Comparison of ENCODE assay signal across 8 cellular contexts in the genomic region with DNA sequence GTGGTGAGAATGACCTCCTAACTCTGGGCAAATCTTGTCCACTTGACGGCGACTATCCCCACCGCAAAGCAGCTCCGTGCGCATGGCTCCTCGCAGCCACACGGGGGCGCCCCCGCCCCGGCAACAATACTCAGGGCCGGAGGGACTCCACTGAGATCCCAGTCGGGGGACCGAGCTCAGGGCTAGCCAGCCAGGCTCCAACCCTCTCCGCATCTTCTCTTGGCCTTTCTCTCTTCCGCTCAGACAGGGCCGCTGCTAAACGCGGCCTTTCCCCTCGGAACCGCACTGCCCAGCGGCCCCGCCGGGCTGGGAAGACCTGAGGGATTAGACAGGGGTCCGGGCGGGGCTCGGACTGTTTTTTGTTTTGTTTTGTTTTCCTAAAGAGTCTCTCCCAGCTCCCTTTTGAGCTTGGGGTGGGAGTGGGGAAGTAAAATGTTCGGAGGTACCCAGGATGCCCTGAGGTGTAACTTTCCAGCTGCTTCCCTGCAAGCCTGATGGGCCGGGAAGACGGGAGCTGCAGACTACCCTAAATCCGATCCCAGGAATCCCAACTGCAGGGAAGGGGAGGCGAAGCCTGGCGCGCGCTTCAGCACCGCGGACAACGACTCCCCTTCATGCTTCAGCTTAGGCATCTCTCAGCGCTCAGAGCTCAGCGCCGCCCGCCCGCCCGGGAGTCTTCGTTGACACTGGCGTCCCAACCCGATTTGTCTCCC.
DNase-seq lines count a peak whose midpoint lies in the region; ATAC-seq and TF ChIP-seq lines count a peak whose summit lies in the region.

No MANE protein-coding gene starts in this region.

- TF ChIP-seq CTCF in GM12864 (IDR thresholded peaks at IDR 0.05; ENCODE audit: low read depth, low read length, missing control alignments) (peak; percentile 97), astrocyte of the spinal cord (IDR thresholded peaks at IDR 0.05; ENCODE audit: low read depth, low read length) (peak; percentile 99)

- ATAC-seq in HG02610 (IDR thresholded peaks at IDR 0.05; ENCODE audit: unreplicated experiment): peak; percentile 65
- ATAC-seq in GM18861 (IDR thresholded peaks at IDR 0.05; ENCODE audit: unreplicated experiment): no peak

- DNase-seq in GM12864 (ENCODE audit: low read depth) (no peak), NCI-H1436 (lab: John Stamatoyannopoulos, UW) (peak; percentile 62), T1000 (lab: John Stamatoyannopoulos, UW) (peak; percentile 78), astrocyte of the spinal cord (ENCODE audit: low read depth, low spot score) (peak; percentile 84), hippocampal formation (lab: John Stamatoyannopoulos, UW) (peak; percentile 83 to 85), retina (peak; percentile 93)

- peak overlapping the region; percentile 46 for H3K4me3 ChIP-seq in GM12864 (ENCODE audit: low read depth, low read length)
- peak overlapping the region; percentile 39 for H3K4me3 ChIP-seq in astrocyte of the spinal cord (ENCODE audit: low read depth, low read length)

- in situ Hi-C loops in astrocyte of the spinal cord (cut with HindIII; ENCODE audit: low sequenced_read_pairs): no loop called here
